8 cellular contexts compared by ENCODE assay signal in genomic region chr22:45263790-45264269, GRCh38. TPM values are rescaled to one million over a fixed set of nuclear protein-coding genes. Genes with fewer than 3 reads are reported as not detected.
DNase-seq lines count a peak whose midpoint lies in the region; ATAC-seq, FAIRE-seq and TF ChIP-seq lines count a peak whose summit lies in the region.

No MANE protein-coding gene starts in this region.

- H3K36me3 ChIP-seq in endothelial cell of umbilical vein (ENCODE audit: control insufficient read depth in 2 of 2, extremely low read depth in 1 of 2, insufficient read depth in 2 of 2, low read length in 2 of 2) = no peaks in the 10 kb centered on the region
- H3K36me3 ChIP-seq in vagina = no peaks in the 10 kb centered on the region

- peak overlapping the region; percentile 55 for H2AFZ ChIP-seq in endothelial cell of umbilical vein (ENCODE audit: low read depth, low read length)

- CTCF ChIA-PET in endothelial cell of umbilical vein (lab: Charles Lee) = interaction anchor here (0.6 to 2.2 kb wide), 8 partner anchors 17 to 162 kb away, joined by 3 to 8 read pairs (median 4); no protein-coding TSS in a partner anchor

- H3K4me3 ChIP-seq in endothelial cell of umbilical vein (replicated peaks in 1 of 3; ENCODE audit: insufficient read depth in 1 of 3, low read depth in 1 of 3, low read length in 3 of 3) (no peak overlapping the region), vagina (no peak overlapping the region)

- TF ChIP-seq POLR2A in endothelial cell of umbilical vein (IDR thresholded peaks at IDR 0.05; ENCODE audit: low read depth, low read length) = no peak
- no peak for TF ChIP-seq POLR2A in vagina (IDR thresholded peaks at IDR 0.05)

- FAIRE-seq in endothelial cell of umbilical vein (lab: Jason Lieb, UNC) = peak; percentile 67

- H3K27ac ChIP-seq in endothelial cell of umbilical vein (ENCODE audit: insufficient read depth, low read depth, low read length) (no peak overlapping the region), vagina (peak overlapping the region; percentile 52)

- H3K4me2 ChIP-seq in endothelial cell of umbilical vein (ENCODE audit: insufficient read depth, low read length) = no peak overlapping the region

- dilution Hi-C loops in endothelial cell of umbilical vein (cut with MboI; ENCODE audit: extremely low pct_ligation_motif_present, low sequenced_read_pairs) = no loop called here

- peaks cover 0 to 7% of the 10 kb centered on the region in 2 experiments for H3K27me3 ChIP-seq in endothelial cell of umbilical vein (ENCODE audit: control insufficient read depth in 2 of 2, insufficient read depth in 2 of 2, low read length in 2 of 2)
- H3K27me3 ChIP-seq in vagina = no peaks in the 10 kb centered on the region

- peak; percentile 39 for ATAC-seq in GM18520 (IDR thresholded peaks at IDR 0.05; ENCODE audit: unreplicated experiment)
- peak; percentile 32 for ATAC-seq in HG03039 (IDR thresholded peaks at IDR 0.05; ENCODE audit: unreplicated experiment)

- DNase-seq in A172 (ENCODE audit: low spot score) (peak; percentile 44), endothelial cell of umbilical vein (ENCODE audit: low read depth, low spot score) (peak; percentile 61), midbrain (lab: John Stamatoyannopoulos, UW) (peak; percentile 73), vagina (ENCODE audit: extremely low spot score in 2 of 2) (no peak)
- no peak for DNase-seq in stimulated activated naive CD4-positive, alpha-beta T cell treated with Interleukin-2 at 50 U/mL for 16 hours (lab: John Stamatoyannopoulos, UW)

- no peaks in the 10 kb centered on the region for H3K9me1 ChIP-seq in endothelial cell of umbilical vein (replicated peaks; ENCODE audit: control insufficient read depth, extremely low read depth, insufficient read depth, low read length)

- H3K4me1 ChIP-seq in endothelial cell of umbilical vein (ENCODE audit: control insufficient read depth, extremely low read depth, insufficient read depth, low read length) = peaks cover 3% of the 10 kb centered on the region
- H3K4me1 ChIP-seq in vagina = peaks cover 22% of the 10 kb centered on the region

- H3K9me3 ChIP-seq in endothelial cell of umbilical vein (replicated peaks; ENCODE audit: control insufficient read depth, insufficient read depth, low read length) (no peaks in the 10 kb centered on the region), vagina (no peaks in the 10 kb centered on the region)

- no peaks in the 10 kb centered on the region for H3K79me2 ChIP-seq in endothelial cell of umbilical vein (ENCODE audit: control insufficient read depth, insufficient read depth, low read length)

- H3K9ac ChIP-seq in endothelial cell of umbilical vein (replicated peaks; ENCODE audit: extremely low read depth, insufficient read depth, low read length) = no peak overlapping the region

- POLR2A ChIA-PET in endothelial cell of umbilical vein (lab: Charles Lee) = no interaction called here

- TF ChIP-seq CTCF in endothelial cell of umbilical vein (IDR thresholded peaks at IDR 0.05; ENCODE audit: extremely low read depth in 1 of 2, insufficient read depth in 1 of 2, low read depth in 1 of 2, low read length in 2 of 2) (peak; percentile 78 to 88), vagina (IDR thresholded peaks at IDR 0.05) (peak; percentile 46 to 82 (median 47))

- no peaks in the 10 kb centered on the region for H4K20me1 ChIP-seq in endothelial cell of umbilical vein (replicated peaks; ENCODE audit: control insufficient read depth, extremely low read depth, insufficient read depth, low read length)

- intact Hi-C loops in endothelial cell of umbilical vein (cut with micrococcal nuclease) = loop anchor here (1.0 to 5.0 kb wide), 8 partner anchors 17 to 443 kb away; partner anchors contain the start of gene NUP50
- intact Hi-C loops in vagina (cut with DNase I) = no loop called here

- BruUV-seq in endothelial cell of umbilical vein (replicated peaks; lab: Mats Ljungman, UMichigan) = no TSS peak

TF ChIP-seq in PFSK-1, 5 proteins besides CTCF, POLR2A, EP300 and RAD21 (continues in another document):
- TF ChIP-seq SIN3A (IDR thresholded peaks at IDR 0.05; ENCODE audit: borderline replicate concordance, insufficient read depth, low read length) = peak; percentile 67; the same call in 1 of the 2 replicates
- TF ChIP-seq POLR2AphosphoS5 (IDR thresholded peaks at IDR 0.05; ENCODE audit: low read depth, low read length) = no peak
- TF ChIP-seq FOXP2 (optimal IDR thresholded peaks at IDR 0.05; ENCODE audit: borderline replicate concordance, extremely low read depth, extremely low read length, insufficient read depth) = peak; percentile 72

TF ChIP-seq in endothelial cell of umbilical vein, 7 proteins besides CTCF, POLR2A, EP300 and RAD21:
- TF ChIP-seq MYC (IDR thresholded peaks at IDR 0.05; ENCODE audit: low read depth, low read length) = peak; percentile 93
- no peak for TF ChIP-seq GATA2 (IDR thresholded peaks at IDR 0.05; ENCODE audit: insufficient read depth, insufficient read length, low read depth, low read length)
- peak; percentile 96 for TF ChIP-seq MAX (IDR thresholded peaks at IDR 0.05; ENCODE audit: insufficient read depth, insufficient read length)

RNA-seq across cellular contexts. Expression of gene UPK3A, which starts 20.9 kb away (rescaled TPM):
- not detected in 2 replicates for total RNA-seq in A172 (2014; rRNA removed; shearing (Covaris generic))
- not detected for polyA plus RNA-seq in PFSK-1 (2012; ENCODE audit: insufficient read length, low read depth)
- not detected in 2 replicates for total RNA-seq in endothelial cell of umbilical vein
- not detected in 2 replicates for polyA plus RNA-seq in endothelial cell of umbilical vein
- polyA plus RNA-seq in endothelial cell of umbilical vein (2011; cell fraction: cytosol; rRNA removed) = not detected in 2 replicates
- polyA plus RNA-seq in endothelial cell of umbilical vein (2011; cell fraction: nucleus; rRNA removed) = not detected in 2 replicates
- not detected in 2 replicates for polyA plus RNA-seq in endothelial cell of umbilical vein (2012)
- polyA minus RNA-seq in endothelial cell of umbilical vein = not detected in 2 replicates
- polyA minus RNA-seq in endothelial cell of umbilical vein (2011; cell fraction: cytosol; rRNA and poly(A)+ RNA removed) = not detected
- not detected in 2 replicates for polyA minus RNA-seq in endothelial cell of umbilical vein (2011; cell fraction: nucleus; rRNA and poly(A)+ RNA removed)
- total RNA-seq in vagina = not detected

RNA-seq across cellular contexts. Expression of gene KIAA0930, which starts 23.1 kb away (rescaled TPM):
- 83.1 and 92.5 TPM in 2 replicates for total RNA-seq in A172 (2014; rRNA removed; shearing (Covaris generic))
- 128 TPM for polyA plus RNA-seq in PFSK-1 (2012; ENCODE audit: insufficient read length, low read depth)
- total RNA-seq in endothelial cell of umbilical vein (37.9 and 43.4 TPM in 2 replicates), vagina (42.5 TPM)
- polyA plus RNA-seq in endothelial cell of umbilical vein = 53.6 and 63.6 TPM in 2 replicates
- polyA plus RNA-seq in endothelial cell of umbilical vein (2011; cell fraction: cytosol; rRNA removed) = 36.7 and 41.5 TPM in 2 replicates
- polyA plus RNA-seq in endothelial cell of umbilical vein (2011; cell fraction: nucleus; rRNA removed) = 85.3 and 92.4 TPM in 2 replicates
- polyA plus RNA-seq in endothelial cell of umbilical vein (2012) = 37.6 and 40.4 TPM in 2 replicates
- polyA minus RNA-seq in endothelial cell of umbilical vein = 32.3 and 39.4 TPM in 2 replicates
- polyA minus RNA-seq in endothelial cell of umbilical vein (2011; cell fraction: cytosol; rRNA and poly(A)+ RNA removed) = 16.9 TPM
- polyA minus RNA-seq in endothelial cell of umbilical vein (2011; cell fraction: nucleus; rRNA and poly(A)+ RNA removed) = 12.5 and 17.3 TPM in 2 replicates

RNA-seq across cellular contexts. Expression of gene FAM118A, which starts 45.9 kb away (rescaled TPM):
- total RNA-seq in A172 (2014; rRNA removed; shearing (Covaris generic)) = 20.8 and 21.8 TPM in 2 replicates
- polyA plus RNA-seq in PFSK-1 (2012; ENCODE audit: insufficient read length, low read depth) = 57.8 TPM
- total RNA-seq in endothelial cell of umbilical vein = 20.2 and 44.2 TPM in 2 replicates
- polyA plus RNA-seq in endothelial cell of umbilical vein = 19.2 and 25.6 TPM in 2 replicates
- polyA plus RNA-seq in endothelial cell of umbilical vein (2011; cell fraction: cytosol; rRNA removed) = 20.2 and 23.6 TPM in 2 replicates
- 89.7 and 94.0 TPM in 2 replicates for polyA plus RNA-seq in endothelial cell of umbilical vein (2011; cell fraction: nucleus; rRNA removed)
- polyA plus RNA-seq in endothelial cell of umbilical vein (2012) = 71.2 and 114 TPM in 2 replicates
- 56.6 and 57.8 TPM in 2 replicates for polyA minus RNA-seq in endothelial cell of umbilical vein
- 9.1 TPM for polyA minus RNA-seq in endothelial cell of umbilical vein (2011; cell fraction: cytosol; rRNA and poly(A)+ RNA removed)
- 40.2 and 54.7 TPM in 2 replicates for polyA minus RNA-seq in endothelial cell of umbilical vein (2011; cell fraction: nucleus; rRNA and poly(A)+ RNA removed)
- 49.6 TPM for total RNA-seq in vagina

Comparison
In these comparisons a context has a peak if more than half of its experiments do, and no peak if none do; other contexts are left out.
1. DNase-seq: peak in A172 (single experiment), endothelial cell of umbilical vein (single experiment) and midbrain (single experiment); none in vagina (0 of 2) and stimulated activated naive CD4-positive, alpha-beta T cell treated with Interleukin-2 at 50 U/mL for 16 hours (single experiment).